Comparison of ENCODE assay signal across 12 cellular contexts in the genomic region with DNA sequence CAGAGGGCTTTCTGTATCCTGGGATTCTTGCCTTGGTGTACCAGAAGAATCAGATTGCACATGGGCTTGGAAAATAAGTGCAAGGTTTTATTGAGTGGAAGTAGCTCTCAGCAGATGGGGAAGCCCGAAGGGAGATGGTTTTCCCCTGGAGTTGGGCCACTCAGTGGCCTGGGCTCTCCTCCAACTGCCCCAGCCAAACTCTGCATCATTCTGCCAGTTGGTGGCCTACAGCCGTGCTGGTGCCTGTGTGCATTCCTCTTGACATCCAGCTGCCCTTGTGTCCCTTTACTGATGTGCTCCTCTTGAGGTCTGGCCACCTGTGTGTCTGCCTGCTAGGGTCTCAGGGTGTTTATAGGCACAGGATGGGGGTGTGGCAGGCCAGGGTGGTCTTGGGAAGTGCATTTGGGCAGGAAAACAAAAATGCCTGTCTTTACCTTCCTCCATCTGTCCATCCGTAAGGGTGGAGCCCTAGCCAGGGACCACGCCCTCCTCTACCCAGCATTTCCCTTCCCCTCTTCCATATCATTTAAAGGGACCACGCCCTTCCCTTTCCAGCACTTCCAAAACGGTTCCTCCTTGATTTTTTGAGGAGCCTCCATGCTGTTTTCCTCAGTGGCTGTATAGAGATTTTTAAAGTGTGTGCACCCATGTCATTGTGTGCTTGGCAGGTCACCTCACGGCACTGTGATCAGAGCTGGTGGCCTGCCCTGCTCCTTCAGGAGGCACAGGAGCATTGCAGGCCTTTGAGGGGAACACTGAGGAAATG. TPM values are rescaled to one million over a fixed set of nuclear protein-coding genes. Genes with fewer than 3 reads are reported as not detected.
DNase-seq lines count a peak whose midpoint lies in the region; ATAC-seq and TF ChIP-seq lines count a peak whose summit lies in the region.
"Had no signal": no experiment of that assay in that cellular context is flagged by ENCODE, and none has a peak within 500 bp of the region (broad histone marks: within the 10 kb centered on the region; RNA-seq: fewer than 3 reads in every experiment).

No MANE protein-coding gene starts in this region.

- no peak overlapping the region for H3K4me3 Mint-ChIP-seq in activated naive CD4-positive, alpha-beta T cell treated with anti-CD3 and anti-CD28 coated beads, Interleukin-2, amount 10 ng/mL, durations not matched to agents 7 days and 5 days
- no peak overlapping the region for H3K4me3 Mint-ChIP-seq in CD14-positive monocyte

- peak overlapping the region; percentile 52 to 83 (median 66) for H3K27ac ChIP-seq in tibial nerve
- H3K27ac ChIP-seq: parathyroid adenoma had no signal

- CTCF ChIA-PET in activated naive CD4-positive, alpha-beta T cell treated with anti-CD3 and anti-CD28 coated beads, Interleukin-2, amount 10 ng/mL, durations not matched to agents 7 days and 5 days (lab: Charles Lee) = interaction anchor here (1.3 kb wide), 1 partner anchor 8 kb away, joined by 3 read pairs; no protein-coding TSS in a partner anchor

- peak overlapping the region; percentile 62 for H3K27ac Mint-ChIP-seq in activated naive CD4-positive, alpha-beta T cell treated with anti-CD3 and anti-CD28 coated beads, Interleukin-2, amount 10 ng/mL, durations not matched to agents 7 days and 5 days
- peak overlapping the region in 2 of 7 donors; percentile 3 to 64 for H3K27ac Mint-ChIP-seq in CD14-positive monocyte

- ATAC-seq in HG02763 (IDR thresholded peaks at IDR 0.05; ENCODE audit: unreplicated experiment) = no peak
- ATAC-seq: activated naive CD4-positive, alpha-beta T cell treated with anti-CD3 and anti-CD28 coated beads, Interleukin-2, amount 50 U/mL, for 72 hours had no signal

- H3K4me1 ChIP-seq in tibial nerve = peaks cover 0 to 35% (median 13%) of the 10 kb centered on the region in 4 donors
- H3K4me1 ChIP-seq: parathyroid adenoma had no signal

- no peak for TF ChIP-seq POLR2A in tibial nerve (IDR thresholded peaks at IDR 0.05)

- no peaks in the 10 kb centered on the region for H3K27me3 ChIP-seq in tibial nerve

- H3K27me3 Mint-ChIP-seq in activated naive CD4-positive, alpha-beta T cell treated with anti-CD3 and anti-CD28 coated beads, Interleukin-2, amount 10 ng/mL, durations not matched to agents 7 days and 5 days = no peaks in the 10 kb centered on the region
- H3K27me3 Mint-ChIP-seq in CD14-positive monocyte (ENCODE audit: low read depth in 3 of 3) = no peaks in the 10 kb centered on the region

- intact Hi-C loops in CD14-positive monocyte (cut with micrococcal nuclease) = loop anchor here in 1 of 2 donors (10.0 kb wide), 1 partner anchor 301 kb away; no protein-coding TSS in a partner anchor

- no peaks in the 10 kb centered on the region for H3K9me3 ChIP-seq in tibial nerve

- peaks cover 26% of the 10 kb centered on the region for H3K4me1 Mint-ChIP-seq in activated naive CD4-positive, alpha-beta T cell treated with anti-CD3 and anti-CD28 coated beads, Interleukin-2, amount 10 ng/mL, durations not matched to agents 7 days and 5 days
- H3K4me1 Mint-ChIP-seq in CD14-positive monocyte = peaks cover 8% of the 10 kb centered on the region

- WGBS in tibial nerve, 2 donors = 49 to 53% methylated on average over 7 of the region's 7 CpGs

- H3K4me3 ChIP-seq in cardiac fibroblast (replicated peaks in 1 of 2; ENCODE audit: low read depth in 2 of 2, low read length in 2 of 2) (no peak overlapping the region), tibial nerve (no peak overlapping the region)

- TF ChIP-seq EP300 in tibial nerve (IDR thresholded peaks at IDR 0.05) = no peak

- DNase-seq in activated naive CD4-positive, alpha-beta T cell treated with anti-CD3 and anti-CD28 coated beads, Interleukin-2, amount 10 ng/mL, durations not matched to agents 7 days and 5 days = no peak
- DNase-seq in activated naive CD4-positive, alpha-beta T cell treated with anti-CD3 and anti-CD28 coated beads, Interleukin-2, amount 50 U/mL, for 16 hours = no peak
- peak; percentile 43 to 52 for DNase-seq in cardiac fibroblast (ENCODE audit: low read depth in 2 of 2)
- peak; percentile 22 for DNase-seq in iris pigment epithelial cell (ENCODE audit: low read depth)
- DNase-seq in tibial nerve (ENCODE audit: low spot score in 2 of 2) = no peak
- no peak for DNase-seq in CD14-positive monocyte (ENCODE audit: low spot score)
- DNase-seq in activated naive CD4-positive, alpha-beta T cell (lab: John Stamatoyannopoulos, UW) = no peak
- DNase-seq: activated CD4-positive, alpha-beta T cell treated with anti-CD3 and anti-CD28 coated beads, Interleukin-2, amount 50 U/mL, for 1 hour; kidney glomerular epithelial cell had no signal

- H3K9me3 Mint-ChIP-seq in activated naive CD4-positive, alpha-beta T cell treated with anti-CD3 and anti-CD28 coated beads, Interleukin-2, amount 10 ng/mL, durations not matched to agents 7 days and 5 days = no peaks in the 10 kb centered on the region
- no peaks in the 10 kb centered on the region for H3K9me3 Mint-ChIP-seq in CD14-positive monocyte
- H3K9me3 Mint-ChIP-seq: activated naive CD4-positive, alpha-beta T cell treated with anti-CD3 and anti-CD28 coated beads, Interleukin-2, amount 50 U/mL, for 72 hours had no signal

- peaks cover 0 to 49% (median 4%) of the 10 kb centered on the region in 3 donors for H3K36me3 ChIP-seq in tibial nerve

- H3K36me3 Mint-ChIP-seq in activated naive CD4-positive, alpha-beta T cell treated with anti-CD3 and anti-CD28 coated beads, Interleukin-2, amount 10 ng/mL, durations not matched to agents 7 days and 5 days = peaks cover 42% of the 10 kb centered on the region
- H3K36me3 Mint-ChIP-seq in CD14-positive monocyte = peaks cover 38 to 43% of the 10 kb centered on the region in 2 donors

- TF ChIP-seq CTCF in cardiac fibroblast (IDR thresholded peaks at IDR 0.05; ENCODE audit: low read depth, low read length) (no peak), tibial nerve (IDR thresholded peaks at IDR 0.05) (no peak), CD14-positive monocyte (IDR thresholded peaks at IDR 0.05) (no peak)

RNA-seq across cellular contexts. Expression of a gene that starts 18.9 kb away (rescaled TPM):
- total RNA-seq in tibial nerve = 10 to 100 TPM; 49.4 to 69.9 (median 62.8) TPM
- polyA plus RNA-seq in CD14-positive monocyte = 10 to 100 TPM; 20.5 to 25.0 TPM

RNA-seq across cellular contexts. Expression of a gene that starts 19.1 kb away (rescaled TPM):
- 10 to 100 TPM; 33.4 to 45.3 (median 40.6) TPM for total RNA-seq in tibial nerve
- 10 to 100 TPM; 11.2 TPM for polyA plus RNA-seq in CD14-positive monocyte

Comparison
In these comparisons a context has a peak if more than half of its experiments do, and no peak if none do; other contexts are left out.
1. DNase-seq: peak in cardiac fibroblast (2 of 2) and iris pigment epithelial cell (single experiment); none in activated naive CD4-positive, alpha-beta T cell treated with anti-CD3 and anti-CD28 coated beads, Interleukin-2, amount 10 ng/mL, durations not matched to agents 7 days and 5 days (single experiment), activated naive CD4-positive, alpha-beta T cell treated with anti-CD3 and anti-CD28 coated beads, Interleukin-2, amount 50 U/mL, for 16 hours (single experiment), tibial nerve (0 of 2), CD14-positive monocyte (single experiment) and activated naive CD4-positive, alpha-beta T cell (0 of 4).